Comparison of ENCODE assay signal across 25 cellular contexts in the genomic region with DNA sequence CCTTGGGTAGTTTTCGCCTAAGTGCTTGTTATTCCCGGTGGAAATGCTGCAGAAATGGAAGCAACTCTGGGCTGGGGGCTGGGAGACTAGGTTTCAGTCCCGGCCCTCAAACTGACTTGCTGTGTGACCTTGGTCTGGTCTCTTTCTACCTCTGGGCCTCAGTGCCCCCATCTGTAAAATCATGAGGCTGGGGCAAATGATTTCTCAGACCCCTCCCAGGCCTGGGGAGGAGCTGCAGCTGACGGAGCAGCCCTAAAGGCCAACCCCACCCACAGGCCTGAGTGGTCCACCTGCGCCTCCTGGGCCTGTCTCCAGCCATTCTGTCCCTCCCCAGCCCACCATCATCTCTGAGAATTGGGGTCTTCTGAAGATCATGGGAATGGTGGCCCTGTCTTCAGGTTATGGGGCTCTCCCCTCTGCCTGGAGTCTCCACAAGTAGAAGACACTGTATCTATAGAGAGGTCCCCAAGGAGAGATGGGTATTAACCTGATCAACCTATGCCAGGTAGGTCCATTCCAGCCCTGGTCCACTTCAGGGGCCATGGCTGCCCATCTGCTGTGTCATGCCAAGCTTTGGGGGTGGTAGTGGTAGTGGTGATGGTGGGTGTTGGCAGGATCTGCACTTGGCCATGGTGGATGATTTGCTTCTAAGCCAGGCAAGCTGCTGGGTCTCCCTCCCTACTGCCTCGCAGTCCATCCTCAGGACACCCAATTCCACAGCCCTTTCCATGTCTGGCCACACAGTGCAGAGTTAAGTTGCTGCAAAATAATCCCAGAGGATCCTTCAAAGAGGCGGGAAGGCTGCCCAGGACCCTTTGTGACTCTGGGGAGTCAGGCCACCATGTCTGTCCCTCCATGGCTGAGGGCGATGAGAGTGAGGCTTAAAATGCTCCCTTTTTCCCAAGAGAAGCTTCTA. TPM values are rescaled to one million over a fixed set of nuclear protein-coding genes. Genes with fewer than 3 reads are reported as not detected.
DNase-seq lines count a peak whose midpoint lies in the region; ATAC-seq and TF ChIP-seq lines count a peak whose summit lies in the region.
"Had no signal": no experiment of that assay in that cellular context is flagged by ENCODE, and none has a peak within 500 bp of the region (broad histone marks: within the 10 kb centered on the region; RNA-seq: fewer than 3 reads in every experiment).

No MANE protein-coding gene starts in this region.

- TF ChIP-seq POLR2A in prostate gland (IDR thresholded peaks at IDR 0.05), result no peak
- no peak for TF ChIP-seq POLR2A in vagina (IDR thresholded peaks at IDR 0.05)

- no peak overlapping the region for H3K27ac ChIP-seq in right atrium auricular region
- H3K27ac ChIP-seq in colonic mucosa, result no peak overlapping the region
- no peak overlapping the region for H3K27ac ChIP-seq in prostate gland
- peak overlapping the region; percentile 78 for H3K27ac ChIP-seq in vagina

- 96% methylated on average over 8 of the region's 8 CpGs for WGBS in prostate gland

- no peak for ATAC-seq in left cardiac atrium
- ATAC-seq: activated T-cell treated with anti-CD3 and anti-CD28 coated beads, Interleukin-2, amount 50 U/mL, for 4 hours; PC-3; stimulated activated naive CD8-positive, alpha-beta T cell treated with anti-CD3 and anti-CD28 coated beads, Interleukin-15, amount 100 ng/mL, for 72 hours had no signal

- peak; percentile 42 for DNase-seq in right atrium auricular region (ENCODE audit: low spot score)
- no peak for DNase-seq in left cardiac atrium
- peak; percentile 9 for DNase-seq in colonic mucosa
- peak; percentile 2 for DNase-seq in prostate gland (ENCODE audit: low spot score)
- DNase-seq in vagina (ENCODE audit: extremely low spot score in 2 of 2), result peak; percentile 76 to 87
- no peak for DNase-seq in activated T-helper 2 cell treated with anti-CD3 and anti-CD28 coated beads, Interferon-gamma antibody, Interleukin-2, Interleukin-4, amounts not matched to agents 10 μg/mL and 5 μg/mL and 100 μg/mL, durations not matched to agents 14 hours and 24 hours and 36 hours (ENCODE audit: low spot score)
- DNase-seq in stimulated activated CD4-positive, alpha-beta T cell treated with anti-CD3 and anti-CD28 coated beads, Interleukin-4, amount 100 ng/mL, for 24 hours, result no peak
- DNase-seq in T-helper 2 cell, result no peak
- DNase-seq: activated CD4-positive, alpha-beta T cell treated with anti-CD3 and anti-CD28 coated beads for 4 hours; activated naive CD4-positive, alpha-beta T cell treated with anti-CD3 and anti-CD28 coated beads, Interleukin-2, amount 50 U/mL, for 16 hours; activated T-cell treated with anti-CD3 and anti-CD28 coated beads, Interleukin-2, amount 50 U/mL, for 4 hours; cerebellar nuclear complex; effector CD8-positive, alpha-beta T cell; immature natural killer cell; NCI-H1105; NCI-H2029; NCI-H2227 treated with DMSO at 0.1 percent for 48 hours; NCI-H774; PC-3; SIG-M5; stimulated activated CD4-positive, alpha-beta T cell treated with anti-CD3 and anti-CD28 coated beads, Interleukin-12 subunit alpha, Interleukin-12 subunit beta, amount 100 ng/mL, for 4 hours; stimulated activated naive CD8-positive, alpha-beta T cell treated with anti-CD3 and anti-CD28 coated beads, Interleukin-15, amount 100 ng/mL, for 72 hours had no signal

- H3K36me3 ChIP-seq in right atrium auricular region, result no peaks in the 10 kb centered on the region
- H3K36me3 ChIP-seq in colonic mucosa, result no peaks in the 10 kb centered on the region
- no peaks in the 10 kb centered on the region for H3K36me3 ChIP-seq in prostate gland
- no peaks in the 10 kb centered on the region for H3K36me3 ChIP-seq in vagina

- TF ChIP-seq CTCF in right atrium auricular region (IDR thresholded peaks at IDR 0.05), result no peak
- no peak for TF ChIP-seq CTCF in colonic mucosa (IDR thresholded peaks at IDR 0.05)
- TF ChIP-seq CTCF in prostate gland (IDR thresholded peaks at IDR 0.05), result no peak
- TF ChIP-seq CTCF in vagina (IDR thresholded peaks at IDR 0.05), result no peak

- no peak overlapping the region for H3K27ac Mint-ChIP-seq in activated T-helper 2 cell treated with anti-CD3 and anti-CD28 coated beads, Interferon-gamma antibody, Interleukin-2, Interleukin-4, amounts not matched to agents 10 μg/mL and 5 μg/mL and 100 μg/mL, durations not matched to agents 14 hours and 24 hours and 36 hours
- H3K27ac Mint-ChIP-seq: CD14-positive monocyte, IgD-negative memory B cell, immature natural killer cell had no signal

- no peak overlapping the region for H3K4me3 Mint-ChIP-seq in activated T-helper 2 cell treated with anti-CD3 and anti-CD28 coated beads, Interferon-gamma antibody, Interleukin-2, Interleukin-4, amounts not matched to agents 10 μg/mL and 5 μg/mL and 100 μg/mL, durations not matched to agents 14 hours and 24 hours and 36 hours (ENCODE audit: low read depth)
- H3K4me3 Mint-ChIP-seq: activated T-cell treated with anti-CD3 and anti-CD28 coated beads, Interleukin-2, amount 50 U/mL, for 4 hours; CD14-positive monocyte; IgD-negative memory B cell; immature natural killer cell; stimulated activated naive CD8-positive, alpha-beta T cell treated with anti-CD3 and anti-CD28 coated beads, Interleukin-15, amount 100 ng/mL, for 72 hours had no signal

- H3K4me3 ChIP-seq in right atrium auricular region (no peak overlapping the region), colonic mucosa (no peak overlapping the region), prostate gland (no peak overlapping the region), vagina (no peak overlapping the region)
- H3K4me3 ChIP-seq: hepatocyte had no signal

- intact Hi-C loops in left cardiac atrium (cut with DNase I), result no loop called here
- intact Hi-C loops in colonic mucosa (cut with DNase I), result no loop called here
- intact Hi-C loops in prostate gland (cut with DNase I), result loop anchor here (10.0 kb wide), 1 partner anchor 289 kb away; no protein-coding TSS in a partner anchor
- intact Hi-C loops in vagina (cut with DNase I), result no loop called here
- intact Hi-C loops in activated T-helper 2 cell treated with anti-CD3 and anti-CD28 coated beads, Interferon-gamma antibody, Interleukin-2, Interleukin-4, amounts not matched to agents 10 μg/mL and 5 μg/mL and 100 μg/mL, durations not matched to agents 14 hours and 24 hours and 36 hours (cut with micrococcal nuclease), result no loop called here

- H3K27me3 ChIP-seq in right atrium auricular region, result no peaks in the 10 kb centered on the region
- no peaks in the 10 kb centered on the region for H3K27me3 ChIP-seq in colonic mucosa
- H3K27me3 ChIP-seq in prostate gland (replicated peaks; ENCODE audit: insufficient read depth), result no peaks in the 10 kb centered on the region
- H3K27me3 ChIP-seq in vagina, result no peaks in the 10 kb centered on the region
- H3K27me3 ChIP-seq: hepatocyte had no signal

- H3K4me1 Mint-ChIP-seq in activated T-helper 2 cell treated with anti-CD3 and anti-CD28 coated beads, Interferon-gamma antibody, Interleukin-2, Interleukin-4, amounts not matched to agents 10 μg/mL and 5 μg/mL and 100 μg/mL, durations not matched to agents 14 hours and 24 hours and 36 hours (ENCODE audit: low read depth), result peaks cover 15% of the 10 kb centered on the region
- H3K4me1 Mint-ChIP-seq: IgD-negative memory B cell, immature natural killer cell had no signal

- no peak overlapping the region for H3K9ac ChIP-seq in colonic mucosa (ENCODE audit: low read depth in 2 of 2, low read length in 2 of 2)

- no peaks in the 10 kb centered on the region for H3K27me3 Mint-ChIP-seq in activated T-helper 2 cell treated with anti-CD3 and anti-CD28 coated beads, Interferon-gamma antibody, Interleukin-2, Interleukin-4, amounts not matched to agents 10 μg/mL and 5 μg/mL and 100 μg/mL, durations not matched to agents 14 hours and 24 hours and 36 hours (ENCODE audit: low read depth)
- H3K27me3 Mint-ChIP-seq: stimulated activated naive CD8-positive, alpha-beta T cell treated with anti-CD3 and anti-CD28 coated beads, Interleukin-15, amount 100 ng/mL, for 72 hours had no signal

- H3K9me3 ChIP-seq in right atrium auricular region, result no peaks in the 10 kb centered on the region
- H3K9me3 ChIP-seq in colonic mucosa, result no peaks in the 10 kb centered on the region
- no peaks in the 10 kb centered on the region for H3K9me3 ChIP-seq in prostate gland
- no peaks in the 10 kb centered on the region for H3K9me3 ChIP-seq in vagina

- no peaks in the 10 kb centered on the region for H3K9me3 Mint-ChIP-seq in activated T-helper 2 cell treated with anti-CD3 and anti-CD28 coated beads, Interferon-gamma antibody, Interleukin-2, Interleukin-4, amounts not matched to agents 10 μg/mL and 5 μg/mL and 100 μg/mL, durations not matched to agents 14 hours and 24 hours and 36 hours
- H3K9me3 Mint-ChIP-seq: activated T-cell treated with anti-CD3 and anti-CD28 coated beads, Interleukin-2, amount 50 U/mL, for 4 hours; IgD-negative memory B cell; immature natural killer cell; stimulated activated naive CD8-positive, alpha-beta T cell treated with anti-CD3 and anti-CD28 coated beads, Interleukin-15, amount 100 ng/mL, for 72 hours had no signal

- peaks cover 0 to 17% of the 10 kb centered on the region in 2 donors for H3K4me1 ChIP-seq in right atrium auricular region
- H3K4me1 ChIP-seq in colonic mucosa, result no peaks in the 10 kb centered on the region
- no peaks in the 10 kb centered on the region for H3K4me1 ChIP-seq in prostate gland (replicated peaks)
- H3K4me1 ChIP-seq in vagina, result peaks cover 30% of the 10 kb centered on the region

- no peaks in the 10 kb centered on the region for H3K36me3 Mint-ChIP-seq in activated T-helper 2 cell treated with anti-CD3 and anti-CD28 coated beads, Interferon-gamma antibody, Interleukin-2, Interleukin-4, amounts not matched to agents 10 μg/mL and 5 μg/mL and 100 μg/mL, durations not matched to agents 14 hours and 24 hours and 36 hours (ENCODE audit: low read depth)
- H3K36me3 Mint-ChIP-seq: CD14-positive monocyte, IgD-negative memory B cell, immature natural killer cell had no signal

RNA-seq across cellular contexts. Expression of gene ITGA11, which starts 46.0 kb away (rescaled TPM):
- total RNA-seq in right atrium auricular region, result 10 to 100 TPM; 12.6 to 35.4 TPM
- total RNA-seq in left cardiac atrium, result 10 to 100 TPM; 22.4 to 23.8 TPM
- total RNA-seq in colonic mucosa, result 1 to 10 TPM; 2.4 to 4.1 TPM
- total RNA-seq in prostate gland, result 10 to 100 TPM in 1 of 2 donors, 1 to 10 TPM in 1; 2.0 to 11.0 TPM
- total RNA-seq in vagina, result 15.5 TPM
- total RNA-seq in activated T-helper 2 cell treated with anti-CD3 and anti-CD28 coated beads, Interferon-gamma antibody, Interleukin-2, Interleukin-4, amounts not matched to agents 10 μg/mL and 5 μg/mL and 100 μg/mL, durations not matched to agents 14 hours and 24 hours and 36 hours, result 0.92 and 2.3 TPM in 2 replicates
- total RNA-seq: PC-3 had no signal

Comparison
In these comparisons a context has a peak if more than half of its experiments do, and no peak if none do; other contexts are left out.
1. DNase-seq: peak in right atrium auricular region (single experiment), colonic mucosa (single experiment), prostate gland (single experiment) and vagina (2 of 2); none in left cardiac atrium (single experiment), activated T-helper 2 cell treated with anti-CD3 and anti-CD28 coated beads, Interferon-gamma antibody, Interleukin-2, Interleukin-4, amounts not matched to agents 10 μg/mL and 5 μg/mL and 100 μg/mL, durations not matched to agents 14 hours and 24 hours and 36 hours (single experiment), stimulated activated CD4-positive, alpha-beta T cell treated with anti-CD3 and anti-CD28 coated beads, Interleukin-4, amount 100 ng/mL, for 24 hours (single experiment) and T-helper 2 cell (0 of 5).